ENCODE assay signal across 28 cellular contexts in the genomic region with DNA sequence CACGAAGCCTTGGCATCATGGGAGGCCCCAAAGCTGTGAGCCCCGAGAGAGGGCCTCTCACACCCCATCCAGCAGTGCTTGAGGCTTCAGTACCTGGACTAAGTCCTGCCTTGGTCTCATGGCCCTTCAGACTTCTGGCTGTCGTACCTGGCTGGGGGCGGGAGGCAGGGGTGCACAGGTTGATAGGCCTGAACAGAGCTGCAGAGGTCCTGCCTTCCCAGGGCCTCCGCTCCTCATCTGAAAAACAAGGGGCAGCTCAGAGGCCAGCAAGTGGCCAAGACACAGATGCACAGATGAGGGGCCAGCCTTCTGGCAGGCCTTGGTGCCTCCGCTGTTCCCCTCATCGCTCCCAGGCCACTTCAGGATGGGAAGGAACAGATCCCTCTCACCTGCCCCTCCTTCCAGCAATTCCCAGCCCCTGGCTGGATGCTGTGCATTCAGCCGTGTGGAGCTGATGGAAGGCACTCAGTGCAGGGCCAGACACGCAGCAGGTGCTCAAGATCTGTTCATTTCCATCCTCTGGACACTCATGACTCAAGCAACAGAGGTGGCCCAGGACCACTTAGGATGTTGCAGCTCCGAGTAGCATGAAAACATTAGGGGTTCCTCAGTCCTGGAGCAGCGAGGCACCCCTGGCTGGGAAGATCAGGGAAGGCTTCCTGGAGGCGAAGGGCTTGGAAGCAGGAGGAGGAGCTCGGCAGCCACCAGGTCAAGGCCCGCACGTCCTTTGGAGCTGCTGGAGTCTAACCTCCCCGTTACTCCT. TPM values are rescaled to one million over a fixed set of nuclear protein-coding genes. Genes with fewer than 3 reads are reported as not detected.
DNase-seq lines count a peak whose midpoint lies in the region; ATAC-seq, FAIRE-seq and TF ChIP-seq lines count a peak whose summit lies in the region.
"Had no signal": no experiment of that assay in that cellular context is flagged by ENCODE, and none has a peak within 500 bp of the region (broad histone marks: within the 10 kb centered on the region; RNA-seq: fewer than 3 reads in every experiment).

No MANE protein-coding gene starts in this region.

- POLR2A ChIA-PET in HCT116 (lab: Charles Lee), result no interaction called here

- H3K9me3 ChIP-seq in HCT116 (ENCODE audit: control insufficient read depth in 1 of 2, insufficient read depth in 1 of 2, low read depth in 1 of 2, low read length in 2 of 2), result no peaks in the 10 kb centered on the region
- H3K9me3 ChIP-seq in breast epithelium, result no peaks in the 10 kb centered on the region
- H3K9me3 ChIP-seq in keratinocyte (ENCODE audit: control insufficient read depth, low read depth, low read length), result no peaks in the 10 kb centered on the region
- H3K9me3 ChIP-seq in spleen, result no peaks in the 10 kb centered on the region
- H3K9me3 ChIP-seq: adrenal gland, body of pancreas, left lung, upper lobe of right lung had no signal

- no peak overlapping the region for H2AFZ ChIP-seq in HCT116 (ENCODE audit: low read depth, low read length, poor library complexity, severe bottlenecking)
- no peak overlapping the region for H2AFZ ChIP-seq in keratinocyte (ENCODE audit: control insufficient read depth, low read length)
- H2AFZ ChIP-seq: GM23248 had no signal

- no peaks in the 10 kb centered on the region for H3K79me2 ChIP-seq in HCT116 (ENCODE audit: insufficient read depth, low read length)
- H3K79me2 ChIP-seq in keratinocyte (ENCODE audit: control insufficient read depth, insufficient read depth, low read length), result no peaks in the 10 kb centered on the region

- intact Hi-C loops in HCT116 (cut with micrococcal nuclease), result no loop called here
- intact Hi-C loops in breast epithelium (cut with DNase I; ENCODE audit: low total_unique reads), result no loop called here
- intact Hi-C loops in spleen (cut with DNase I; ENCODE audit: low total_unique reads), result no loop called here

- H3K4me1 ChIP-seq in HCT116 (ENCODE audit: control insufficient read depth in 1 of 2, insufficient read depth in 2 of 2, low read length in 2 of 2) (peaks cover 17 to 62% of the 10 kb centered on the region in 2 experiments), breast epithelium (no peaks in the 10 kb centered on the region), keratinocyte (ENCODE audit: control insufficient read depth, extremely low read depth, insufficient read depth, low read length) (peaks cover 55% of the 10 kb centered on the region), spleen (peaks cover 0 to 4% (median 0%) of the 10 kb centered on the region in 6 donors)
- H3K4me1 ChIP-seq: left lung, upper lobe of right lung had no signal

- H3K27me3 ChIP-seq in HCT116 (ENCODE audit: insufficient read depth, low read length) (no peaks in the 10 kb centered on the region), breast epithelium (peaks cover 0 to 76% of the 10 kb centered on the region in 2 donors), keratinocyte (ENCODE audit: control insufficient read depth, extremely low read depth, insufficient read depth, low read length) (no peaks in the 10 kb centered on the region), spleen (replicated peaks in 1 of 7) (peaks cover 0 to 55% (median 18%) of the 10 kb centered on the region in 7 donors)
- H3K27me3 ChIP-seq: adrenal gland, body of pancreas, upper lobe of right lung had no signal

- dilution Hi-C loops in keratinocyte (cut with MboI; ENCODE audit: extremely low pct_ligation_motif_present, low sequenced_read_pairs), result no loop called here

- FAIRE-seq in keratinocyte (lab: Jason Lieb, UNC), result no peak
- FAIRE-seq: D721Med, K562 had no signal

- TF ChIP-seq POLR2A in HCT116 (IDR thresholded peaks at IDR 0.05; ENCODE audit: borderline replicate concordance, extremely low read depth, insufficient read depth, insufficient read length), result no peak
- TF ChIP-seq POLR2A in breast epithelium (IDR thresholded peaks at IDR 0.05), result no peak
- no peak for TF ChIP-seq POLR2A in spleen (IDR thresholded peaks at IDR 0.05)

- no peaks in the 10 kb centered on the region for H3K9me2 ChIP-seq in HCT116 (ENCODE audit: insufficient read depth)

- H3K27ac ChIP-seq in HCT116 (ENCODE audit: low read depth, low read length) (no peak overlapping the region), breast epithelium (no peak overlapping the region), keratinocyte (ENCODE audit: control insufficient read depth, insufficient read depth, low read length) (no peak overlapping the region), spleen (no peak overlapping the region)
- H3K27ac ChIP-seq: body of pancreas, GM23248, left lung, upper lobe of right lung had no signal

- BruUV-seq in HCT116 (replicated peaks; lab: Mats Ljungman, UMichigan), result no TSS peak

- H4K20me1 ChIP-seq in HCT116 (ENCODE audit: insufficient read depth) (no peaks in the 10 kb centered on the region), keratinocyte (ENCODE audit: control insufficient read depth, extremely low read depth, insufficient read depth, low read length) (no peaks in the 10 kb centered on the region)

- RAD21 ChIA-PET in HCT116 (lab: Charles Lee; ENCODE audit: low non-redundant PET in 1 of 2, low total read pairs in 2 of 2, uncharacterized antibody in 2 of 2, unreplicated experiment in 2 of 2), result no interaction called here

- H3K4me2 ChIP-seq in HCT116 (ENCODE audit: low read length) (peak overlapping the region; percentile 76), keratinocyte (ENCODE audit: control insufficient read depth, extremely low read depth, insufficient read depth, low read depth, low read length) (peak overlapping the region; percentile 70)

- CTCF ChIA-PET in HCT116 (lab: Charles Lee), result no interaction called here

- no peak overlapping the region for H3K9ac ChIP-seq in HCT116 (ENCODE audit: low read length)
- H3K9ac ChIP-seq in keratinocyte (ENCODE audit: control insufficient read depth, extremely low read depth, insufficient read depth, low read length), result no peak overlapping the region
- H3K9ac ChIP-seq: GM23248 had no signal

- no peak overlapping the region; a peak in 1 of 4 replicates for H3K4me3 ChIP-seq in HCT116 (replicated peaks in 1 of 2; ENCODE audit: low read depth in 1 of 2, low read length in 2 of 2)
- H3K4me3 ChIP-seq in breast epithelium, result peak overlapping the region in 2 of 3 donors; percentile 51 to 65
- peak overlapping the region in 1 of 3 experiments; percentile 63 for H3K4me3 ChIP-seq in keratinocyte (ENCODE audit: control insufficient read depth in 2 of 3, extremely low read depth in 1 of 3, insufficient read depth in 2 of 3, low read depth in 1 of 3, low read length in 3 of 3)
- no peak overlapping the region for H3K4me3 ChIP-seq in spleen
- H3K4me3 ChIP-seq: body of pancreas, dorsolateral prefrontal cortex, GM23248, K562, left lung had no signal

- no peaks in the 10 kb centered on the region for H3K36me3 ChIP-seq in HCT116 (ENCODE audit: control insufficient read depth in 1 of 2, insufficient read depth in 2 of 2, low read length in 2 of 2)
- no peaks in the 10 kb centered on the region for H3K36me3 ChIP-seq in breast epithelium
- H3K36me3 ChIP-seq in keratinocyte (ENCODE audit: control insufficient read depth in 2 of 2, extremely low read depth in 1 of 2, insufficient read depth in 2 of 2, low read length in 2 of 2), result no peaks in the 10 kb centered on the region
- H3K36me3 ChIP-seq in spleen, result no peaks in the 10 kb centered on the region
- H3K36me3 ChIP-seq: adrenal gland, left lung, upper lobe of right lung had no signal

- WGBS in spleen, 5 donors, result 79 to 91% (median 86%) methylated on average over 12 to 16 of the region's 16 CpGs; no CpG with 5 or more reads in 1 of the 5 donors

- DNase-seq in HCT116 (ENCODE audit: low read depth, low spot score), result no peak
- no peak for DNase-seq in breast epithelium (ENCODE audit: low spot score in 2 of 2)
- no peak for DNase-seq in keratinocyte (ENCODE audit: low read depth, low spot score)
- peak; percentile 64 for DNase-seq in spleen
- no peak for DNase-seq in omental fat pad (ENCODE audit: low spot score)
- DNase-seq in NCI-H1930 (lab: John Stamatoyannopoulos, UW), result no peak
- DNase-seq: activated CD4-positive, alpha-beta T cell treated with anti-CD3 and anti-CD28 coated beads for 36 hours; activated CD8-positive, alpha-beta T cell treated with anti-CD3 and anti-CD28 coated beads for 36 hours; activated naive CD4-positive, alpha-beta T cell treated with anti-CD3 and anti-CD28 coated beads, Interleukin-2, amount 10 ng/mL, durations not matched to agents 7 days and 5 days; body of pancreas; CD4-positive, alpha-beta T cell; GM23248; HFFc6; left lung; NCI-H1092 treated with DMSO at 0.1 percent for 48 hours; NCI-H187; NCI-H226; NCI-H69; SHP77 treated with DMSO at 0.1 percent for 48 hours; T-helper 9 cell; upper lobe of right lung had no signal

- no peak for TF ChIP-seq RAD21 in HCT116 (IDR thresholded peaks at IDR 0.05; ENCODE audit: low read depth)

- ATAC-seq in HCT116 (no peak), omental fat pad (ENCODE audit: low FRiP score) (no peak), GM21529 (IDR thresholded peaks at IDR 0.05; ENCODE audit: unreplicated experiment) (no peak)
- ATAC-seq: activated CD4-positive, alpha-beta T cell treated with anti-CD3 and anti-CD28 coated beads for 36 hours; activated CD8-positive, alpha-beta T cell treated with anti-CD3 and anti-CD28 coated beads for 36 hours; activated T-helper 17 cell treated with anti-CD3 and anti-CD28 coated beads, Interleukin-2, amount 50 U/mL, for 72 hours; body of pancreas; K562; left lung; stimulated activated memory B cell treated with anti-CD40 and anti-IgM and Interleukin-4, amounts not matched to agents 10 μg/mL and 1 μg/mL and 100 μg/mL, for 72 hours; upper lobe of right lung had no signal

- H3K9me1 ChIP-seq in keratinocyte (ENCODE audit: control insufficient read depth, extremely low read depth, insufficient read depth, low read length), result no peaks in the 10 kb centered on the region

- TF ChIP-seq CTCF in HCT116 (IDR thresholded peaks at IDR 0.05 in 2 of 3, conservative IDR thresholded peaks at IDR 0.05 in 1 of 3; ENCODE audit: borderline replicate concordance in 1 of 3, insufficient read depth in 1 of 3, low read depth in 2 of 3, low read length in 2 of 3) (no peak), breast epithelium (IDR thresholded peaks at IDR 0.05) (no peak), keratinocyte (optimal IDR thresholded peaks at IDR 0.05 in 1 of 3, IDR thresholded peaks at IDR 0.05 in 1 of 3, conservative IDR thresholded peaks at IDR 0.05 in 1 of 3; ENCODE audit: extremely low read depth in 1 of 3, insufficient read depth in 2 of 3, low read length in 3 of 3) (no peak), spleen (IDR thresholded peaks at IDR 0.05 in 8 of 11, conservative IDR thresholded peaks at IDR 0.05 in 3 of 11) (no peak), omental fat pad (IDR thresholded peaks at IDR 0.05) (no peak)

RNA-seq across cellular contexts. Expression of a gene that starts 1.4 kb away (rescaled TPM):
- total RNA-seq in HCT116 (2021; ENCODE audit: unreplicated experiment) (15.8 TPM), breast epithelium (10 to 100 TPM in 1 of 3 donors, 1 to 10 TPM in 2; 5.9 to 19.5 (median 7.5) TPM), spleen (10 to 100 TPM in 3 of 7 donors, 1 to 10 TPM in 4; 6.6 to 13.8 (median 8.3) TPM), omental fat pad (10 to 100 TPM in 2 of 4 donors, 1 to 10 TPM in 2; 5.2 to 13.4 (median 9.0) TPM)
- polyA plus RNA-seq in HCT116 (2012), result 16.4 and 21.1 TPM in 2 replicates
- polyA plus RNA-seq in keratinocyte (48.6 to 73.2 TPM (median 55.6 TPM) in 3 replicates), spleen (1 to 10 TPM; 2.0 to 2.7 (median 2.4) TPM)
- 30.6 TPM for polyA plus RNA-seq in keratinocyte (2011; ENCODE audit: low read depth)
- 36.5 and 56.8 TPM in 2 replicates for polyA plus RNA-seq in keratinocyte (2011; cell fraction: cytosol; rRNA removed)
- polyA plus RNA-seq in keratinocyte (2011; cell fraction: nucleus; rRNA removed), result 65.5 and 89.6 TPM in 2 replicates
- 32.2 and 96.3 TPM in 2 replicates for polyA plus RNA-seq in keratinocyte (2012; ENCODE audit: low replicate concordance)
- 49.2 to 74.7 TPM (median 58.6 TPM) in 3 replicates for polyA minus RNA-seq in keratinocyte
- polyA minus RNA-seq in keratinocyte (2011; cell fraction: cytosol; rRNA and poly(A)+ RNA removed), result 37.0 TPM
- 36.8 and 45.4 TPM in 2 replicates for polyA minus RNA-seq in keratinocyte (2011; cell fraction: nucleus; rRNA and poly(A)+ RNA removed)

Comparison
In these comparisons a context has a peak if more than half of its experiments do, and no peak if none do; other contexts are left out.
1. H3K4me3 ChIP-seq: peak in breast epithelium (2 of 3); none in HCT116 (0 of 2) and spleen (0 of 8).